In the genomic region with DNA sequence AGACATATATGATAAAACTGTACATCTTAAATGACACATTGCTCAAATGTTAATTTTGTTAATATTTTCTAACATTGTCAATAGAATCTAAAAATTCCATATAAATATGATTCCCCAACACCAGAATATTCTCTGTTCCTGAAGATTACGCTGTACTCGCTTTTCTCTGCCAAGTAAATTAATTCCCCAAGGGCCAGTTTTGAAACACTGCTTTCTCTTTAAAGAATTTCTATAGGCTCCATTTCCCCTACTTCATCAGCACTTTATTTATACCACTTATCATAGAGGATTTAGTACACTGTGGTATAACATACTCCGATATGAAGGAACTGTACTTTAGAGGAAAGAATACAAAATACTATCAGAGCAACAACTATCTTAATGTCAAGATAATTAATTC, we compare ENCODE assay signal across 8 cellular contexts.
"Had no signal": no experiment of that assay in that cellular context is flagged by ENCODE, and none has a peak within 500 bp of the region (broad histone marks: within the 10 kb centered on the region; RNA-seq: fewer than 3 reads in every experiment).

No MANE protein-coding gene starts in this region.

- H3K9me3 Mint-ChIP-seq: HFFc6, IgD-negative memory B cell had no signal

- H3K27me3 Mint-ChIP-seq: IgD-negative memory B cell had no signal

- ATAC-seq: HCT116, HepG2 had no signal

- H3K4me3 Mint-ChIP-seq: HFFc6, IgD-negative memory B cell had no signal

- FAIRE-seq: HepG2 had no signal

- DNase-seq: GM23248, GOT3, H7, HFFc6, KBM-7 had no signal

- H3K27ac Mint-ChIP-seq: HFFc6, IgD-negative memory B cell had no signal

- H3K4me1 Mint-ChIP-seq: IgD-negative memory B cell had no signal
